ENCODE assay signal across 13 cellular contexts in genomic region chr1:10446790-10447422, GRCh38. TPM values are rescaled to one million over a fixed set of nuclear protein-coding genes. Genes with fewer than 3 reads are reported as not detected.
DNase-seq lines count a peak whose midpoint lies in the region; ATAC-seq lines count a peak whose summit lies in the region.
"Had no signal": no experiment of that assay in that cellular context is flagged by ENCODE, and none has a peak within 500 bp of the region (broad histone marks: within the 10 kb centered on the region; RNA-seq: fewer than 3 reads in every experiment).

No MANE protein-coding gene starts in this region.

- peaks cover 1 to 6% of the 10 kb centered on the region in 2 donors for H3K4me1 Mint-ChIP-seq in effector memory CD8-positive, alpha-beta T cell (ENCODE audit: low read depth in 2 of 2)
- H3K4me1 Mint-ChIP-seq in natural killer cell treated with Interleukin-12 subunit alpha and Interleukin-12 subunit beta and Interleukin-15 and Interleukin-18, amount 100 ng/mL, for 72 hours (ENCODE audit: low read depth in 2 of 2): peaks cover 4 to 6% of the 10 kb centered on the region in 2 donors
- H3K4me1 Mint-ChIP-seq in activated CD4-positive, alpha-beta T cell treated with anti-CD3 and anti-CD28 coated beads for 36 hours: peaks cover 3% of the 10 kb centered on the region

- ATAC-seq in effector memory CD8-positive, alpha-beta T cell (replicated peaks): peak; percentile 41
- peak in 1 of 2 donors; percentile 53 for ATAC-seq in natural killer cell treated with Interleukin-12 subunit alpha and Interleukin-12 subunit beta and Interleukin-15 and Interleukin-18, amount 100 ng/mL, for 72 hours
- no peak for ATAC-seq in activated CD4-positive, alpha-beta T cell treated with anti-CD3 and anti-CD28 coated beads for 36 hours
- no peak for ATAC-seq in GM18861 (IDR thresholded peaks at IDR 0.05; ENCODE audit: unreplicated experiment)
- ATAC-seq: A549, GM12878 had no signal

- H3K36me3 Mint-ChIP-seq in effector memory CD8-positive, alpha-beta T cell (ENCODE audit: insufficient read depth): peaks cover under 1% of the 10 kb centered on the region
- no peaks in the 10 kb centered on the region for H3K36me3 Mint-ChIP-seq in natural killer cell treated with Interleukin-12 subunit alpha and Interleukin-12 subunit beta and Interleukin-15 and Interleukin-18, amount 100 ng/mL, for 72 hours
- H3K36me3 Mint-ChIP-seq in activated CD4-positive, alpha-beta T cell treated with anti-CD3 and anti-CD28 coated beads for 36 hours (ENCODE audit: low read depth): peaks cover 13% of the 10 kb centered on the region

- H3K4me3 Mint-ChIP-seq in effector memory CD8-positive, alpha-beta T cell: no peak overlapping the region
- peak overlapping the region; percentile 16 for H3K4me3 Mint-ChIP-seq in natural killer cell treated with Interleukin-12 subunit alpha and Interleukin-12 subunit beta and Interleukin-15 and Interleukin-18, amount 100 ng/mL, for 72 hours
- H3K4me3 Mint-ChIP-seq in activated CD4-positive, alpha-beta T cell treated with anti-CD3 and anti-CD28 coated beads for 36 hours: no peak overlapping the region
- H3K4me3 Mint-ChIP-seq: CD4-positive, alpha-beta memory T cell; H9 had no signal

- intact Hi-C loops in activated CD4-positive, alpha-beta T cell treated with anti-CD3 and anti-CD28 coated beads for 36 hours (cut with DNase I, micrococcal nuclease): no loop called here

- H3K9me3 Mint-ChIP-seq in effector memory CD8-positive, alpha-beta T cell: no peaks in the 10 kb centered on the region
- H3K9me3 Mint-ChIP-seq in natural killer cell treated with Interleukin-12 subunit alpha and Interleukin-12 subunit beta and Interleukin-15 and Interleukin-18, amount 100 ng/mL, for 72 hours: no peaks in the 10 kb centered on the region
- no peaks in the 10 kb centered on the region for H3K9me3 Mint-ChIP-seq in activated CD4-positive, alpha-beta T cell treated with anti-CD3 and anti-CD28 coated beads for 36 hours (ENCODE audit: low read depth)
- H3K9me3 Mint-ChIP-seq: CD4-positive, alpha-beta memory T cell; H9 had no signal

- POLR2A ChIA-PET in activated CD4-positive, alpha-beta T cell treated with anti-CD3 and anti-CD28 coated beads for 36 hours (lab: Charles Lee): interaction anchor here (0.6 kb wide), 1 partner anchor 562 kb away, joined by 4 read pairs; no protein-coding TSS in a partner anchor

- no peak for DNase-seq in effector memory CD8-positive, alpha-beta T cell
- no peak for DNase-seq in natural killer cell treated with Interleukin-12 subunit alpha and Interleukin-12 subunit beta and Interleukin-15 and Interleukin-18, amount 100 ng/mL, for 72 hours (ENCODE audit: low spot score)
- DNase-seq in activated CD4-positive, alpha-beta T cell treated with anti-CD3 and anti-CD28 coated beads for 36 hours: no peak
- DNase-seq: BE2C; CD4-positive, alpha-beta memory T cell; DMS79; GOT3; H9 had no signal

- no peak overlapping the region for H3K27ac Mint-ChIP-seq in effector memory CD8-positive, alpha-beta T cell
- no peak overlapping the region for H3K27ac Mint-ChIP-seq in natural killer cell treated with Interleukin-12 subunit alpha and Interleukin-12 subunit beta and Interleukin-15 and Interleukin-18, amount 100 ng/mL, for 72 hours
- no peak overlapping the region for H3K27ac Mint-ChIP-seq in activated CD4-positive, alpha-beta T cell treated with anti-CD3 and anti-CD28 coated beads for 36 hours
- H3K27ac Mint-ChIP-seq: CD4-positive, alpha-beta memory T cell had no signal

- CTCF ChIA-PET in activated CD4-positive, alpha-beta T cell treated with anti-CD3 and anti-CD28 coated beads for 36 hours (lab: Charles Lee): interaction anchor here (0.7 to 0.8 kb wide), 2 partner anchors 13 to 1420 kb away, joined by 3 to 6 read pairs; no protein-coding TSS in a partner anchor

- H3K27me3 Mint-ChIP-seq in effector memory CD8-positive, alpha-beta T cell: peaks cover 0 to 11% of the 10 kb centered on the region in 2 donors
- peaks cover 0 to 11% of the 10 kb centered on the region in 2 donors for H3K27me3 Mint-ChIP-seq in natural killer cell treated with Interleukin-12 subunit alpha and Interleukin-12 subunit beta and Interleukin-15 and Interleukin-18, amount 100 ng/mL, for 72 hours
- H3K27me3 Mint-ChIP-seq in activated CD4-positive, alpha-beta T cell treated with anti-CD3 and anti-CD28 coated beads for 36 hours: no peaks in the 10 kb centered on the region
- H3K27me3 Mint-ChIP-seq: CD4-positive, alpha-beta memory T cell had no signal

RNA-seq across cellular contexts. Expression of gene CORT, which starts 2.9 kb away (rescaled TPM):
- total RNA-seq in natural killer cell treated with Interleukin-12 subunit alpha and Interleukin-12 subunit beta and Interleukin-15 and Interleukin-18, amount 100 ng/mL, for 72 hours: under 1 TPM; 0.45 to 0.61 TPM
- total RNA-seq in activated CD4-positive, alpha-beta T cell treated with anti-CD3 and anti-CD28 coated beads for 36 hours: under 1 TPM in 1 of 2 experiments, not detected in 1; 0.16 TPM
- total RNA-seq: CD4-positive, alpha-beta memory T cell; G401; H9; HT-29 had no signal

RNA-seq across cellular contexts. Expression of gene CENPS, which starts 16.7 kb away (rescaled TPM):
- 10 to 100 TPM; 12.6 to 20.7 TPM for total RNA-seq in natural killer cell treated with Interleukin-12 subunit alpha and Interleukin-12 subunit beta and Interleukin-15 and Interleukin-18, amount 100 ng/mL, for 72 hours
- total RNA-seq in activated CD4-positive, alpha-beta T cell treated with anti-CD3 and anti-CD28 coated beads for 36 hours: 10 to 100 TPM; 18.1 to 22.8 TPM

RNA-seq across cellular contexts. Expression of gene DFFA, which starts 25.4 kb away (rescaled TPM):
- total RNA-seq in natural killer cell treated with Interleukin-12 subunit alpha and Interleukin-12 subunit beta and Interleukin-15 and Interleukin-18, amount 100 ng/mL, for 72 hours: 10 to 100 TPM; 40.0 to 59.4 TPM
- 10 to 100 TPM; 45.7 to 46.4 TPM for total RNA-seq in activated CD4-positive, alpha-beta T cell treated with anti-CD3 and anti-CD28 coated beads for 36 hours

RNA-seq across cellular contexts. Expression of gene PEX14, which starts 27.8 kb away (rescaled TPM):
- 10 to 100 TPM; 20.7 to 23.7 TPM for total RNA-seq in natural killer cell treated with Interleukin-12 subunit alpha and Interleukin-12 subunit beta and Interleukin-15 and Interleukin-18, amount 100 ng/mL, for 72 hours
- total RNA-seq in activated CD4-positive, alpha-beta T cell treated with anti-CD3 and anti-CD28 coated beads for 36 hours: 10 to 100 TPM; 16.3 to 25.1 TPM

RNA-seq across cellular contexts. Expression of gene PGD, which starts 48.0 kb away (rescaled TPM):
- total RNA-seq in natural killer cell treated with Interleukin-12 subunit alpha and Interleukin-12 subunit beta and Interleukin-15 and Interleukin-18, amount 100 ng/mL, for 72 hours: 100 to 1,000 TPM; 289 to 430 TPM
- total RNA-seq in activated CD4-positive, alpha-beta T cell treated with anti-CD3 and anti-CD28 coated beads for 36 hours: 10 to 100 TPM; 91.6 to 93.7 TPM
